In genomic region chr5:112005533-112005926, GRCh38 we compare ENCODE assay signal across 2 cellular contexts.
TF ChIP-seq lines count a peak whose summit lies in the region.

No MANE protein-coding gene starts in this region.

TF ChIP-seq in HepG2, 621 proteins besides CTCF, POLR2A, EP300 and RAD21:
- no peak for TF ChIP-seq ZNF691 (CRISPR knock-in tag; IDR thresholded peaks at IDR 0.05; ENCODE audit: borderline replicate concordance, low read depth)
- TF ChIP-seq MAFF (IDR thresholded peaks at IDR 0.05; ENCODE audit: low read depth, low read length): peak; percentile 88
- TF ChIP-seq MAFK (conservative IDR thresholded peaks at IDR 0.05 in 1 of 2, IDR thresholded peaks at IDR 0.05 in 1 of 2; ENCODE audit: low read length in 2 of 2): peak; percentile 80 to 93

TF ChIP-seq in K562, 482 proteins besides CTCF, POLR2A, EP300 and RAD21:
- no peak for TF ChIP-seq MITF (IDR thresholded peaks at IDR 0.05)
- TF ChIP-seq PREB (CRISPR knock-in tag; IDR thresholded peaks at IDR 0.05): no peak
- TF ChIP-seq RBFOX2 (IDR thresholded peaks at IDR 0.05; ENCODE audit: low read depth, low read length): no peak
- peak; percentile 62 for TF ChIP-seq MAFF (IDR thresholded peaks at IDR 0.05; ENCODE audit: low read length)
- TF ChIP-seq NFATC3 (IDR thresholded peaks at IDR 0.05): no peak
- TF ChIP-seq HOMEZ (CRISPR knock-in tag; IDR thresholded peaks at IDR 0.05): no peak
- no peak for TF ChIP-seq POLR2B (IDR thresholded peaks at IDR 0.05; ENCODE audit: low read depth, partially characterized antibody)
- TF ChIP-seq PKNOX1 (IDR thresholded peaks at IDR 0.05): no peak
- no peak for TF ChIP-seq ZBTB33 (CRISPR knock-in tag; IDR thresholded peaks at IDR 0.05)
- no peak for TF ChIP-seq SMARCC2 (IDR thresholded peaks at IDR 0.05; ENCODE audit: low read depth)
- TF ChIP-seq FUS (optimal IDR thresholded peaks at IDR 0.05; ENCODE audit: low read depth, low read length): no peak
- TF ChIP-seq ATF2 (CRISPR knock-in tag; IDR thresholded peaks at IDR 0.05): no peak
- 0 out of 2 replicates have a peak, but pooled peaks have one; percentile 31 for TF ChIP-seq MAFG (tag; conservative IDR thresholded peaks at IDR 0.05)
- no peak for TF ChIP-seq ZHX1 (conservative IDR thresholded peaks at IDR 0.05; ENCODE audit: low read length)
- no peak for TF ChIP-seq TCF3 (CRISPR knock-in tag; IDR thresholded peaks at IDR 0.05)
- TF ChIP-seq ZNF384 (IDR thresholded peaks at IDR 0.05; ENCODE audit: low read depth, low read length): no peak
- no peak for TF ChIP-seq MLLT1 (IDR thresholded peaks at IDR 0.05)
- TF ChIP-seq C11orf30 (IDR thresholded peaks at IDR 0.05; ENCODE audit: low read depth): peak; percentile 29; the same call in 1 of the 2 replicates
- no peak for TF ChIP-seq VEZF1 (CRISPR knock-in tag; IDR thresholded peaks at IDR 0.05)
- TF ChIP-seq HNRNPK (IDR thresholded peaks at IDR 0.05; ENCODE audit: low read depth, low read length, poor library complexity, severe bottlenecking): no peak
- no peak for TF ChIP-seq RBM39 (optimal IDR thresholded peaks at IDR 0.05; ENCODE audit: low read depth, low read length)
- no peak for TF ChIP-seq MEIS2 (IDR thresholded peaks at IDR 0.05; ENCODE audit: partially characterized antibody)
- peak; percentile 29; the same call in 1 of the 2 replicates for TF ChIP-seq ZNF316 (IDR thresholded peaks at IDR 0.05)
- peak; percentile 42; the same call in 1 of the 2 replicates for TF ChIP-seq MAFK (IDR thresholded peaks at IDR 0.05; ENCODE audit: low read length)
